Comparison of ENCODE assay signal across 1 cellular context in the genomic region with DNA sequence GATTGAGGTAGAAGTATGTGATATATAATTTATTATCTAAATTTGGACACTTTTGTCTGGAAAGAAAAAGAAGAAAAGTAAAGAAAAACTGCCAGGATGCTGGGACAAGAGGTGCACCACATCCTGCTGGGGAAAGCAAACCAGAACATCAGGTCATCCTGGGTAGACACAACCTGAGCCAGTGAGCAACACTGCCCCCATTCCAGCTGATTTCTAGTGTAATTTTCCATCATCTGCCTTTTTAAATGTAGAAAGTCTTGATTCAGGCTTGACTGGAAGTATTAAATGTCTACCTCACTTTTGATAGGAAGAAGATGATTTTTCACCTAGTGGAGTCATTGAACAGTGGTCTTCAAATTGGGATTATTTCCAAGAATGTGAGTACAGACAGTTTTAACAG.
TF ChIP-seq lines count a peak whose summit lies in the region.

No MANE protein-coding gene starts in this region.

TF ChIP-seq in GM23338, 12 proteins besides CTCF, POLR2A, EP300 and RAD21 (continued from another document):
- TF ChIP-seq REST (IDR thresholded peaks at IDR 0.05; ENCODE audit: unreplicated experiment), result no peak
- no peak for TF ChIP-seq NANOG (IDR thresholded peaks at IDR 0.05; ENCODE audit: borderline replicate concordance)
- TF ChIP-seq POLR2AphosphoS5 (IDR thresholded peaks at IDR 0.05; ENCODE audit: low read depth), result no peak
- TF ChIP-seq ZNF462 (CRISPR knock-in tag; IDR thresholded peaks at IDR 0.05), result no peak
- TF ChIP-seq ZNF114 (CRISPR knock-in tag; IDR thresholded peaks at IDR 0.05), result no peak
